In the genomic region with DNA sequence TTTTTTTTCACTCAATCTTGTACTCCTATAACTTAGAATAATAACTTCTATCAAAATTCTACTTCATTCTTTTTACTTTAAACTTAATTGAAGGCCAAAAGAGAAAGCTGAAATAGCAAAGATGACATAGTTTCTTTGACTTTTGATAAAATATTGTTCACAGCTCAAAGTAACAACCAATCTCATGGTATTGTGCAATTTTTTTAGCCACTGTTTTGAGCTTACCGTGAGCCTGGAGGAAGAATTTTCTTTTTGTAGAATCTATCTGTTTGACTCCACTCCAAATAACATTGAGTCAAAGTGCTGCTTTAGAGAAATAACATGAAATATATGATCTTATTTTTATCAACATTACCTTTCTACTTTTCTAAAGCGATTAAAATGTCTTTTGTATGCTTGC, we compare ENCODE assay signal across 19 cellular contexts.
DNase-seq lines count a peak whose midpoint lies in the region; ATAC-seq and TF ChIP-seq lines count a peak whose summit lies in the region.
"Had no signal": no experiment of that assay in that cellular context is flagged by ENCODE, and none has a peak within 500 bp of the region (broad histone marks: within the 10 kb centered on the region; RNA-seq: fewer than 3 reads in every experiment).

No MANE protein-coding gene starts in this region.

- no peak for TF ChIP-seq EP300 in Ishikawa (IDR thresholded peaks at IDR 0.05; ENCODE audit: borderline replicate concordance)

- peak overlapping the region; percentile 71 for H3K27ac Mint-ChIP-seq in mesothelial cell of epicardium
- H3K27ac Mint-ChIP-seq: B cell; CD14-positive monocyte; CD4-positive, alpha-beta T cell; CD8-positive, alpha-beta memory T cell; H9 had no signal

- DNase-seq in mesothelial cell of epicardium (ENCODE audit: low spot score in 2 of 2, unreplicated experiment in 2 of 2): no peak
- DNase-seq in 8988T: no peak
- no peak for DNase-seq in upper lobe of right lung
- DNase-seq: CD4-positive, alpha-beta T cell; CD8-positive, alpha-beta memory T cell; DMS 273 treated with DMSO at 0.1 percent for 48 hours; DMS79; EL; GDM1; GOT3; H9 had no signal

- no peaks in the 10 kb centered on the region for H3K79me2 ChIP-seq in OCI-LY1 (ENCODE audit: insufficient read depth, low read length)

- H4K20me1 ChIP-seq in OCI-LY1 (ENCODE audit: insufficient read depth, low read length): no peaks in the 10 kb centered on the region
- H4K20me1 ChIP-seq: BLaER1 had no signal

- ATAC-seq in upper lobe of right lung: no peak
- ATAC-seq in HG03457 (IDR thresholded peaks at IDR 0.05; ENCODE audit: unreplicated experiment): no peak
- ATAC-seq: GM12878, HCT116 had no signal

- no peaks in the 10 kb centered on the region for H3K9me2 ChIP-seq in OCI-LY1 (ENCODE audit: low read depth, low read length)

- peak overlapping the region; percentile 45; the same call in 1 of the 2 replicates for H2AFZ ChIP-seq in OCI-LY1 (ENCODE audit: low read length)

- H3K4me1 Mint-ChIP-seq in mesothelial cell of epicardium: peaks cover 15% of the 10 kb centered on the region
- H3K4me1 Mint-ChIP-seq: B cell; CD14-positive monocyte; CD8-positive, alpha-beta memory T cell had no signal

- H3F3A ChIP-seq in OCI-LY1 (ENCODE audit: insufficient read depth, low read length): no peaks in the 10 kb centered on the region

- H3K9me3 ChIP-seq in OCI-LY1 (ENCODE audit: low read length): no peaks in the 10 kb centered on the region
- H3K9me3 ChIP-seq in upper lobe of right lung: no peaks in the 10 kb centered on the region
- H3K9me3 ChIP-seq: BLaER1 had no signal

- peak overlapping the region; percentile 40; the same call in 1 of the 2 replicates for H3K4me2 ChIP-seq in OCI-LY1 (ENCODE audit: low read length)
- H3K4me2 ChIP-seq: BLaER1 had no signal

- no peak overlapping the region for H3K9ac ChIP-seq in OCI-LY1 (ENCODE audit: low read length)
- H3K9ac ChIP-seq: BLaER1 had no signal

- no peak overlapping the region for H3K27ac ChIP-seq in OCI-LY1 (ENCODE audit: low read depth, low read length, poor library complexity, severe bottlenecking)
- no peak overlapping the region for H3K27ac ChIP-seq in upper lobe of right lung
- H3K27ac ChIP-seq: BLaER1 had no signal

- no peak overlapping the region for H3K4me3 ChIP-seq in OCI-LY1 (ENCODE audit: low read depth, low read length, poor library complexity, severe bottlenecking)
- H3K4me3 ChIP-seq in upper lobe of right lung: no peak overlapping the region
- H3K4me3 ChIP-seq: BLaER1, GM12878 had no signal

- no peaks in the 10 kb centered on the region for H3K27me3 ChIP-seq in OCI-LY1 (ENCODE audit: insufficient read depth, low read length)
- H3K27me3 ChIP-seq in upper lobe of right lung: no peaks in the 10 kb centered on the region
- H3K27me3 ChIP-seq: BLaER1 had no signal

- H3K9me3 Mint-ChIP-seq in mesothelial cell of epicardium: no peaks in the 10 kb centered on the region
- H3K9me3 Mint-ChIP-seq: CD14-positive monocyte, H9 had no signal

- no peaks in the 10 kb centered on the region for H3K36me3 ChIP-seq in OCI-LY1 (ENCODE audit: insufficient read depth, low read length)
- no peaks in the 10 kb centered on the region for H3K36me3 ChIP-seq in upper lobe of right lung
- H3K36me3 ChIP-seq: BLaER1 had no signal

- no peaks in the 10 kb centered on the region for H3K27me3 Mint-ChIP-seq in mesothelial cell of epicardium (ENCODE audit: low read depth)
- H3K27me3 Mint-ChIP-seq: B cell; CD4-positive, alpha-beta T cell; CD8-positive, alpha-beta memory T cell had no signal

- TF ChIP-seq RAD21 in Ishikawa (IDR thresholded peaks at IDR 0.05; ENCODE audit: low read depth): no peak

- TF ChIP-seq CTCF in OCI-LY1 (IDR thresholded peaks at IDR 0.05; ENCODE audit: low read length) (no peak), mesothelial cell of epicardium (IDR thresholded peaks at IDR 0.05; ENCODE audit: unreplicated experiment) (no peak), upper lobe of right lung (IDR thresholded peaks at IDR 0.05) (no peak)

- H3K4me3 Mint-ChIP-seq in mesothelial cell of epicardium: no peak overlapping the region
- H3K4me3 Mint-ChIP-seq: B cell; CD14-positive monocyte; CD4-positive, alpha-beta T cell; CD8-positive, alpha-beta memory T cell; H9 had no signal

- H3K36me3 Mint-ChIP-seq in mesothelial cell of epicardium: no peaks in the 10 kb centered on the region
- H3K36me3 Mint-ChIP-seq: CD14-positive monocyte; CD8-positive, alpha-beta memory T cell had no signal

- intact Hi-C loops in upper lobe of right lung (cut with DNase I): no loop called here

- H3K4me1 ChIP-seq in OCI-LY1 (ENCODE audit: insufficient read depth, low read length, severe bottlenecking) (peaks cover 18% of the 10 kb centered on the region), upper lobe of right lung (no peaks in the 10 kb centered on the region)
- H3K4me1 ChIP-seq: BLaER1 had no signal

TF ChIP-seq in Ishikawa, 13 proteins besides CTCF, POLR2A, EP300 and RAD21:
- TF ChIP-seq CEBPB (IDR thresholded peaks at IDR 0.05) (0 out of 2 replicates have a peak, but pooled peaks have one; percentile 64), CREB1 (IDR thresholded peaks at IDR 0.05; ENCODE audit: low read depth) (no peak), TEAD4 (IDR thresholded peaks at IDR 0.05) (no peak), TAF1 (IDR thresholded peaks at IDR 0.05; ENCODE audit: low read depth) (no peak), TCF12 (IDR thresholded peaks at IDR 0.05; ENCODE audit: low read depth) (no peak)
